Comparison of ENCODE assay signal across 13 cellular contexts in genomic region chr2:54667726-54668650, GRCh38. TPM values are rescaled to one million over a fixed set of nuclear protein-coding genes. Genes with fewer than 3 reads are reported as not detected.
DNase-seq lines count a peak whose midpoint lies in the region; ATAC-seq and TF ChIP-seq lines count a peak whose summit lies in the region.
"Had no signal": no experiment of that assay in that cellular context is flagged by ENCODE, and none has a peak within 500 bp of the region (broad histone marks: within the 10 kb centered on the region; RNA-seq: fewer than 3 reads in every experiment).

No MANE protein-coding gene starts in this region.

- ATAC-seq in GM21723 (IDR thresholded peaks at IDR 0.05; ENCODE audit: unreplicated experiment): no peak
- no peak for ATAC-seq in HG03460 (IDR thresholded peaks at IDR 0.05; ENCODE audit: unreplicated experiment)

- H3K9me3 Mint-ChIP-seq in activated naive CD8-positive, alpha-beta T cell (ENCODE audit: low read depth): no peaks in the 10 kb centered on the region
- H3K9me3 Mint-ChIP-seq in activated naive CD8-positive, alpha-beta T cell treated with anti-CD3 and anti-CD28 coated beads for 36 hours: no peaks in the 10 kb centered on the region
- H3K9me3 Mint-ChIP-seq in endodermal cell (no peaks in the 10 kb centered on the region), nephron progenitor cell (no peaks in the 10 kb centered on the region), type B pancreatic cell (no peaks in the 10 kb centered on the region)
- H3K9me3 Mint-ChIP-seq: activated CD4-positive, alpha-beta T cell treated with anti-CD3 and anti-CD28 coated beads, Interleukin-2, amount 10 ng/mL, durations not matched to agents 24 days and 14 days; activated T-helper 2 cell treated with anti-CD3 and anti-CD28 coated beads, Interferon-gamma antibody, Interleukin-2, Interleukin-4, amounts not matched to agents 10 μg/mL and 5 μg/mL and 100 μg/mL, durations not matched to agents 14 hours and 24 hours and 36 hours had no signal

- H3K9ac ChIP-seq in endodermal cell (ENCODE audit: extremely low read depth, low read length, poor library complexity, severe bottlenecking): no peak overlapping the region

- no peaks in the 10 kb centered on the region for H3K9me3 ChIP-seq in endodermal cell (ENCODE audit: control insufficient read depth, low read length)

- H3K27ac ChIP-seq in endodermal cell (ENCODE audit: low read depth, low read length): no peak overlapping the region

- no peaks in the 10 kb centered on the region for H3K4me1 ChIP-seq in endodermal cell (ENCODE audit: control insufficient read depth, insufficient read depth, low read length)

- peaks cover 5% of the 10 kb centered on the region for H3K4me1 Mint-ChIP-seq in activated naive CD8-positive, alpha-beta T cell (ENCODE audit: low read depth)
- H3K4me1 Mint-ChIP-seq in activated naive CD8-positive, alpha-beta T cell treated with anti-CD3 and anti-CD28 coated beads for 36 hours: peaks cover 14% of the 10 kb centered on the region
- H3K4me1 Mint-ChIP-seq in endodermal cell (peaks cover 1% of the 10 kb centered on the region), nephron progenitor cell (peaks cover 14% of the 10 kb centered on the region), type B pancreatic cell (ENCODE audit: unreplicated experiment) (peaks cover 18% of the 10 kb centered on the region)

- H3K36me3 Mint-ChIP-seq in activated naive CD8-positive, alpha-beta T cell: peaks cover 8% of the 10 kb centered on the region
- peaks cover 17% of the 10 kb centered on the region for H3K36me3 Mint-ChIP-seq in activated naive CD8-positive, alpha-beta T cell treated with anti-CD3 and anti-CD28 coated beads for 36 hours
- H3K36me3 Mint-ChIP-seq in endodermal cell (ENCODE audit: low read depth) (peaks cover 70% of the 10 kb centered on the region), nephron progenitor cell (ENCODE audit: low read depth) (peaks cover 83% of the 10 kb centered on the region), type B pancreatic cell (peaks cover 64% of the 10 kb centered on the region)

- H3K4me3 ChIP-seq in endodermal cell (ENCODE audit: low read length): no peak overlapping the region

- H3K27me3 ChIP-seq in endodermal cell (ENCODE audit: control insufficient read depth, insufficient read depth, low read length, poor library complexity, severe bottlenecking): no peaks in the 10 kb centered on the region

- DNase-seq in activated naive CD8-positive, alpha-beta T cell treated with anti-CD3 and anti-CD28 coated beads for 36 hours: no peak
- DNase-seq in endodermal cell (no peak), nephron progenitor cell (no peak), type B pancreatic cell (ENCODE audit: extremely low spot score, unreplicated experiment) (no peak), NCI-H1436 treated with DMSO at 0.1 percent for 48 hours (lab: John Stamatoyannopoulos, UW) (no peak)
- DNase-seq: activated CD4-positive, alpha-beta T cell treated with anti-CD3 and anti-CD28 coated beads, Interleukin-2, amount 10 ng/mL, durations not matched to agents 24 days and 14 days; DND-41; erythroblast; NCI-H2081 treated with DMSO at 0.1 percent for 48 hours had no signal

- peak overlapping the region; percentile 51 for H3K27ac Mint-ChIP-seq in activated naive CD8-positive, alpha-beta T cell
- no peak overlapping the region for H3K27ac Mint-ChIP-seq in activated naive CD8-positive, alpha-beta T cell treated with anti-CD3 and anti-CD28 coated beads for 36 hours
- H3K27ac Mint-ChIP-seq in endodermal cell (peak overlapping the region; percentile 62), nephron progenitor cell (peak overlapping the region; percentile 81), type B pancreatic cell (peak overlapping the region; percentile 59)
- H3K27ac Mint-ChIP-seq: activated CD4-positive, alpha-beta T cell treated with anti-CD3 and anti-CD28 coated beads, Interleukin-2, amount 10 ng/mL, durations not matched to agents 24 days and 14 days; activated T-helper 2 cell treated with anti-CD3 and anti-CD28 coated beads, Interferon-gamma antibody, Interleukin-2, Interleukin-4, amounts not matched to agents 10 μg/mL and 5 μg/mL and 100 μg/mL, durations not matched to agents 14 hours and 24 hours and 36 hours had no signal

- 95 to 96% methylated on average over 16 to 17 of the region's 17 CpGs for WGBS in endodermal cell (ENCODE audit: insufficient coverage in 1 of 2, insufficient read length in 1 of 2), 2 experiments

- TF ChIP-seq CTCF in endodermal cell (conservative IDR thresholded peaks at IDR 0.05) (no peak), nephron progenitor cell (IDR thresholded peaks at IDR 0.05) (no peak), type B pancreatic cell (conservative IDR thresholded peaks at IDR 0.05) (no peak)

- peaks cover 94% of the 10 kb centered on the region for H3K36me3 ChIP-seq in endodermal cell (ENCODE audit: control insufficient read depth, insufficient read depth, low read length)

- no peak overlapping the region for H3K4me3 Mint-ChIP-seq in activated naive CD8-positive, alpha-beta T cell
- no peak overlapping the region for H3K4me3 Mint-ChIP-seq in activated naive CD8-positive, alpha-beta T cell treated with anti-CD3 and anti-CD28 coated beads for 36 hours
- no peak overlapping the region for H3K4me3 Mint-ChIP-seq in endodermal cell
- no peak overlapping the region for H3K4me3 Mint-ChIP-seq in nephron progenitor cell
- no peak overlapping the region for H3K4me3 Mint-ChIP-seq in type B pancreatic cell
- H3K4me3 Mint-ChIP-seq: activated CD4-positive, alpha-beta T cell treated with anti-CD3 and anti-CD28 coated beads, Interleukin-2, amount 10 ng/mL, durations not matched to agents 24 days and 14 days had no signal

- no peaks in the 10 kb centered on the region for H3K27me3 Mint-ChIP-seq in activated naive CD8-positive, alpha-beta T cell
- H3K27me3 Mint-ChIP-seq in activated naive CD8-positive, alpha-beta T cell treated with anti-CD3 and anti-CD28 coated beads for 36 hours: no peaks in the 10 kb centered on the region
- H3K27me3 Mint-ChIP-seq in endodermal cell (ENCODE audit: insufficient read depth): no peaks in the 10 kb centered on the region
- H3K27me3 Mint-ChIP-seq in nephron progenitor cell (ENCODE audit: low read depth, poor library complexity): no peaks in the 10 kb centered on the region
- no peaks in the 10 kb centered on the region for H3K27me3 Mint-ChIP-seq in type B pancreatic cell

RNA-seq across cellular contexts. Expression of gene EML6, which starts 55.5 kb away (rescaled TPM):
- total RNA-seq in activated naive CD8-positive, alpha-beta T cell treated with anti-CD3 and anti-CD28 coated beads for 36 hours: 1 to 10 TPM in 1 of 2 experiments, under 1 TPM in 1; 0.54 to 1.3 TPM
- 1 to 10 TPM; 1.4 to 2.1 TPM for total RNA-seq in endodermal cell
- polyA plus RNA-seq in endodermal cell (2013, experiment 1 of 2): 0.68 TPM
- 0.70 TPM for polyA plus RNA-seq in endodermal cell (2013, experiment 2 of 2)
- total RNA-seq in type B pancreatic cell (ENCODE audit: low replicate concordance): 6.0 and 8.1 TPM in 2 replicates
